ENCODE assay signal across 8 cellular contexts in the genomic region with DNA sequence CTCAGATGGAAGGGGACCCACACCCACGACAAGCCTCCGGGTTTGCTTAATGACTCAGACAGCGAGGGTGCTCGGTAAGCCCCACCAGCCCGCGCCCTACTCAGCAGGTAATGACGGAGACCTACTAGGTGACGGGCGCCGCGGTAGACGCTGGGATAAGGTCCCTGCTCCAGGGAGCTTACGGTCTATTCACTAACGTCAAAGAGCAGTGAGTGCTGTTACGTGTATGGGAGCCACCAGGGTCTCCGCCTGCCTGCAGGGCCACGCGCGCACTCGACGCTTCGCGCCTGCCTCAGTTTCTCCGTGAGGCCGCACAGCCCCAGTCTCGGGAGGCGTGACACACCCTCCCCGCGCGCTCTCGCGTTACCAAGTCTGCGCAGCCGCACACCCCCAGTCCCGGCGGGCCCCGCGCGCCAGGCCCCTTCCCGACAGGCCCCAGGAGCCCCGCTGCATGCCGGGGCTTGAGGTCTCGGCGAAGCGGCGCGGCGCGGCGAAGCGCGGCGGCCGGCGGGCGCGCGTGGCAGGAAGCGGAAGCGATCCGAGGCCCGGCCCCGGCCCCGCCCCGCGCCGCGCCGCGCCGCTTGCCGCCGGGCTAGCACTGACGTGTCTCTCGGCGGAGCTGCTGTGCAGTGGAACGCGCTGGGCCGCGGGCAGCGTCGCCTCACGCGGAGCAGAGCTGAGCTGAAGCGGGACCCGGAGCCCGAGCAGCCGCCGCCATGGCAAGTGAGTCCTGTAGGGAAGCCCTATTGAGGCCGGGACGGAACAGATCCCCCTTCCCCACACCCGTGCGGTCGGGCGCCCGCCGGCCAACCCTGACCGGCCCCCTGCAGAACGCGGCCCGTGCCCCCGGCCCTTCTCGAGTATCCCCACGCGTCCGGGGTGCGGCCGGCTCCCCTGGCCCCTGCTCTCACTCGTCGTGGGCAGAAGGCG. TPM values are rescaled to one million over a fixed set of nuclear protein-coding genes. Genes with fewer than 3 reads are reported as not detected.
A peak's percentile ranks its signal among the peaks of the same experiment; 100 is the strongest.
DNase-seq lines count a peak whose midpoint lies in the region; ATAC-seq and TF ChIP-seq lines count a peak whose summit lies in the region.

A gene (plus strand): TSS at position 601 of the 930 bp plus-strand sequence. CDS start 116 bp downstream, at position 717.

- peak; percentile 82 for DNase-seq in DMS 273 treated with DMSO at 0.1 percent for 48 hours (lab: John Stamatoyannopoulos, UW)
- DNase-seq in OCI-M1 (lab: John Stamatoyannopoulos, UW) = peak; percentile 96
- DNase-seq in activated T-cell treated with anti-CD3 and anti-CD28 coated beads for 24 hours (ENCODE audit: low read depth) = peak; percentile 95
- peak; percentile 97 for DNase-seq in epithelial cell of esophagus (ENCODE audit: low read depth)
- DNase-seq in mucosa of descending colon = peak; percentile 94 to 99 (median 97)
- peak; percentile 87 to 90 for DNase-seq in stimulated activated CD8-positive, alpha-beta memory T cell treated with anti-CD3 and anti-CD28 coated beads, Interleukin-4, amount 100 ng/mL, for 1 hour (ENCODE audit: low read depth in 2 of 2, low spot score in 1 of 2)

- no peaks in the 10 kb centered on the region for H3K9me3 ChIP-seq in mucosa of descending colon

- no peak for TF ChIP-seq CTCF in epithelial cell of esophagus (IDR thresholded peaks at IDR 0.05; ENCODE audit: insufficient read depth, low read depth, low read length, missing control alignments)
- TF ChIP-seq CTCF in mucosa of descending colon (IDR thresholded peaks at IDR 0.05) = no peak

- peak within 1 kb of the TSS; percentile 94 to 98 (median 96) for H3K4me3 Mint-ChIP-seq in IgD-negative memory B cell

- H3K4me3 ChIP-seq in epithelial cell of esophagus (ENCODE audit: low read length) (peak within 1 kb of the TSS; percentile 99), mucosa of descending colon (peak within 1 kb of the TSS; percentile 83)

- ATAC-seq in GM21529 (IDR thresholded peaks at IDR 0.05; ENCODE audit: unreplicated experiment) (peak; percentile 92), mucosa of descending colon (peak; percentile 96)

- H3K4me1 Mint-ChIP-seq in IgD-negative memory B cell = peaks cover 26 to 37% (median 33%) of the 10 kb centered on the region in 3 donors

- H3K9me3 Mint-ChIP-seq in IgD-negative memory B cell = no peaks in the 10 kb centered on the region

- intact Hi-C loops in mucosa of descending colon (cut with DNase I, micrococcal nuclease) = no loop called here

- peak within 1 kb of the TSS; percentile 94 to 95 (median 94) for H3K27ac Mint-ChIP-seq in IgD-negative memory B cell

- H3K36me3 Mint-ChIP-seq in IgD-negative memory B cell = no peaks in the 10 kb centered on the region

- H3K27me3 Mint-ChIP-seq in IgD-negative memory B cell = no peaks in the 10 kb centered on the region

- H3K4me1 ChIP-seq in mucosa of descending colon (ENCODE audit: low read depth) = peaks cover 22% of the 10 kb centered on the region

- no peaks in the 10 kb centered on the region for H3K36me3 ChIP-seq in mucosa of descending colon (ENCODE audit: low read depth)

RNA-seq across cellular contexts. Expression of the gene that starts here (rescaled TPM):
- 79.2 TPM for polyA plus RNA-seq in IgD-negative memory B cell
- total RNA-seq in mucosa of descending colon = 100 to 1,000 TPM; 111 to 159 (median 116) TPM

Comparison
In these comparisons a context has a peak if more than half of its experiments do, and no peak if none do; other contexts are left out.
1. Peak in every context shown above with its lines: DNase-seq, ATAC-seq and H3K4me3 ChIP-seq.